Comparison of ENCODE assay signal across 9 cellular contexts in genomic region chr17:21744621-21745020, GRCh38. TPM values are rescaled to one million over a fixed set of nuclear protein-coding genes. Genes with fewer than 3 reads are reported as not detected.
"Had no signal": no experiment of that assay in that cellular context is flagged by ENCODE, and none has a peak within 500 bp of the region (broad histone marks: within the 10 kb centered on the region; RNA-seq: fewer than 3 reads in every experiment).

No MANE protein-coding gene starts in this region.

RNA-seq across cellular contexts. Expression of gene KCNJ18, which starts 52.3 kb away (rescaled TPM):
- total RNA-seq: OCI-LY7, PC-9, Peyer's patch, Right ventricle myocardium inferior, Right ventricle myocardium superior, RPMI7951, SJCRH30, SJSA1, SK-MEL-5 had no signal
